In the genomic region with DNA sequence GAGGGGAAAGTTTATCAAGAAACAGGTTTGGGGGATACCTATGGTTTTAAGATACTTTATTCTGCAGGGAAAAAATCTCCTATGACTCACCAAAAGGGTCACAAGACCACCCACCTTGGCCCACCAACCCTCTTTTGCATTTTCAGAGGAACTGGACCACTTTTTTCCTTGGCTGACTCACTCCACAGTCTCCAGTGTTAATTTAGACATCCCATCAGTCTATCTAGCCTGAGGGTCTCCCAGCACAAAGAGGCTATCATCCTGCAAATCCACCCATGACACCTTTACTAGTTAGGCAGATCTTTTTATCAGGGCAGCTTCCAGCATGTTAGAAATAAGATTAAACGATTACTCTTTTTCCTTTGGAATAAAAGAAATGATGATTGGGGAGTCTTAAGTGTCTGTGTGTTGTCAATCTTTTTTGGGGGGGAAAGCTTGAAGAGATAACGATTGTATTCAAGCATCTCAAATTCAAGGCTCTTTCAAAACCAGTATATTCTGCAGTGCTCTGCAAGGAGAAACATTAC, we compare ENCODE assay signal across 15 cellular contexts.
DNase-seq lines count a peak whose midpoint lies in the region; ATAC-seq, FAIRE-seq and TF ChIP-seq lines count a peak whose summit lies in the region.
"Had no signal": no experiment of that assay in that cellular context is flagged by ENCODE, and none has a peak within 500 bp of the region (broad histone marks: within the 10 kb centered on the region; RNA-seq: fewer than 3 reads in every experiment).

No MANE protein-coding gene starts in this region.

- intact Hi-C loops in HepG2 (cut with micrococcal nuclease; ENCODE audit: unreplicated experiment) (no loop called here), right lobe of liver (cut with DNase I) (no loop called here)
- intact Hi-C loops in naive thymus-derived CD4-positive, alpha-beta T cell (cut with micrococcal nuclease), result no loop called here

- peaks cover 0 to 37% (median 19%) of the 10 kb centered on the region in 5 donors for H3K27me3 Mint-ChIP-seq in naive thymus-derived CD4-positive, alpha-beta T cell

- no peak for TF ChIP-seq RAD21 in HepG2 (CRISPR knock-in tag; IDR thresholded peaks at IDR 0.05)

- no peaks in the 10 kb centered on the region for H4K20me1 ChIP-seq in HepG2 (ENCODE audit: insufficient read depth, low read length)
- H4K20me1 ChIP-seq: BLaER1 had no signal

- H3K4me2 ChIP-seq in HepG2 (ENCODE audit: low read depth, low read length), result peak overlapping the region; percentile 8

- H3K4me3 Mint-ChIP-seq in naive thymus-derived CD4-positive, alpha-beta T cell, result no peak overlapping the region
- H3K4me3 Mint-ChIP-seq: CD14-positive monocyte; CD4-positive, alpha-beta memory T cell had no signal

- H3K4me1 Mint-ChIP-seq in naive thymus-derived CD4-positive, alpha-beta T cell, result peaks cover 0 to 5% (median 0%) of the 10 kb centered on the region in 7 donors
- H3K4me1 Mint-ChIP-seq: CD4-positive, alpha-beta memory T cell had no signal

- no peak for FAIRE-seq in HepG2 (lab: Jason Lieb, UNC)
- FAIRE-seq: HTR-8/SVneo had no signal

- no peak for TF ChIP-seq CTCF in HepG2 (CRISPR knock-in tag; IDR thresholded peaks at IDR 0.05)
- no peak for TF ChIP-seq CTCF in right lobe of liver (IDR thresholded peaks at IDR 0.05)

- TF ChIP-seq POLR2A in HepG2 (IDR thresholded peaks at IDR 0.05; ENCODE audit: insufficient read depth in 1 of 2, low read depth in 2 of 2, low read length in 2 of 2), result no peak
- no peak for TF ChIP-seq POLR2A in right lobe of liver (IDR thresholded peaks at IDR 0.05)

- no peak for TF ChIP-seq EP300 in HepG2 (IDR thresholded peaks at IDR 0.05; ENCODE audit: low read depth in 2 of 2, low read length in 2 of 2)
- no peak for TF ChIP-seq EP300 in HepG2 (CRISPR knock-in tag; IDR thresholded peaks at IDR 0.05; ENCODE audit: borderline replicate concordance)

- H3K4me1 ChIP-seq in HepG2 (ENCODE audit: insufficient read depth, low read length) (peaks cover 72% of the 10 kb centered on the region), right lobe of liver (no peaks in the 10 kb centered on the region), SJCRH30 (peaks cover 47% of the 10 kb centered on the region), iPS-20b (ENCODE audit: insufficient read depth, low read length) (peaks cover 20% of the 10 kb centered on the region)
- no peaks in the 10 kb centered on the region for H3K4me1 ChIP-seq in naive thymus-derived CD4-positive, alpha-beta T cell (ENCODE audit: control insufficient read depth in 2 of 2, insufficient read depth in 2 of 2, low read length in 2 of 2)

- CTCF ChIA-PET in HepG2 (lab: Yijun Ruan, JAX; ENCODE audit: low intra/inter-chr PET ratio, low total read pairs), result no interaction called here
- CTCF ChIA-PET in naive thymus-derived CD4-positive, alpha-beta T cell (lab: Charles Lee), result no interaction called here

- H2AFZ ChIP-seq in HepG2 (ENCODE audit: low read length), result no peak overlapping the region

- H3K27ac ChIP-seq in HepG2 (ENCODE audit: extremely low read length, insufficient read depth, low read length) (no peak overlapping the region), right lobe of liver (no peak overlapping the region), SJCRH30 (peak overlapping the region; percentile 41), iPS-20b (ENCODE audit: low read length) (no peak overlapping the region)
- no peak overlapping the region for H3K27ac ChIP-seq in naive thymus-derived CD4-positive, alpha-beta T cell (ENCODE audit: low read depth, low read length)
- H3K27ac ChIP-seq: 22Rv1, BLaER1 had no signal

- POLR2A ChIA-PET in HepG2 (lab: Yijun Ruan, JAX), result no interaction called here
- POLR2A ChIA-PET in naive thymus-derived CD4-positive, alpha-beta T cell (lab: Charles Lee), result no interaction called here

- DNase-seq in HepG2 (ENCODE audit: low spot score) (no peak), right lobe of liver (no peak), SJCRH30 (peak in 1 of 2 experiments; percentile 54), cerebellar cortex (ENCODE audit: low spot score) (no peak), GM19238 (ENCODE audit: insufficient read length, low spot score) (no peak)
- DNase-seq in naive thymus-derived CD4-positive, alpha-beta T cell, result no peak
- DNase-seq: CD4-positive, alpha-beta memory T cell; DMS153; DMS79; GF-D8 had no signal

- no peaks in the 10 kb centered on the region for H3K36me3 Mint-ChIP-seq in naive thymus-derived CD4-positive, alpha-beta T cell
- H3K36me3 Mint-ChIP-seq: CD14-positive monocyte; CD4-positive, alpha-beta memory T cell had no signal

- H3K9me3 ChIP-seq in HepG2 (ENCODE audit: low read length) (peaks cover 11% of the 10 kb centered on the region), right lobe of liver (no peaks in the 10 kb centered on the region), SJCRH30 (replicated peaks) (peaks cover 13% of the 10 kb centered on the region), iPS-20b (ENCODE audit: insufficient read depth, low read depth, low read length) (0 out of 2 replicates have a peak, but pooled peaks cover 7% of the 10 kb centered on the region)
- no peaks in the 10 kb centered on the region for H3K9me3 ChIP-seq in naive thymus-derived CD4-positive, alpha-beta T cell (ENCODE audit: control insufficient read depth in 2 of 3, low read length in 3 of 3)

- WGBS in HepG2 (ENCODE audit: low lambda C conversion rate), result 2% methylated on average over 2 of the region's 2 CpGs
- 27% methylated on average over 2 of the region's 2 CpGs for WGBS in right lobe of liver (ENCODE audit: insufficient coverage, low coverage, low lambda C conversion rate, missing lambda C conversion rate)

- H3K27ac Mint-ChIP-seq in naive thymus-derived CD4-positive, alpha-beta T cell, result no peak overlapping the region
- H3K27ac Mint-ChIP-seq: CD4-positive, alpha-beta memory T cell had no signal

- H3K36me3 ChIP-seq in HepG2 (replicated peaks in 1 of 2; ENCODE audit: control insufficient read depth in 1 of 2, insufficient read depth in 2 of 2, low read length in 2 of 2) (no peaks in the 10 kb centered on the region), right lobe of liver (no peaks in the 10 kb centered on the region), SJCRH30 (no peaks in the 10 kb centered on the region), iPS-20b (ENCODE audit: insufficient read depth, low read depth, low read length) (no peaks in the 10 kb centered on the region)
- H3K36me3 ChIP-seq in naive thymus-derived CD4-positive, alpha-beta T cell (ENCODE audit: control insufficient read depth in 2 of 3, insufficient read depth in 3 of 3, low read length in 3 of 3), result no peaks in the 10 kb centered on the region
- H3K36me3 ChIP-seq: BLaER1 had no signal

- no TSS peak for BruUV-seq in HepG2 (replicated peaks; lab: Mats Ljungman, UMichigan)

- in situ Hi-C loops in HepG2 (cut with HindIII; ENCODE audit: extremely low pct_ligation_motif_present, low pct_unique_long_range_greater_than_20kb), result no loop called here

- H3K4me3 ChIP-seq in HepG2 (replicated peaks in 1 of 3; ENCODE audit: insufficient read depth in 1 of 3, low read depth in 2 of 3, low read length in 3 of 3), result no peak overlapping the region
- no peak overlapping the region for H3K4me3 ChIP-seq in right lobe of liver
- H3K4me3 ChIP-seq in SJCRH30, result no peak overlapping the region
- H3K4me3 ChIP-seq in iPS-20b (ENCODE audit: low read length), result peak overlapping the region; percentile 26; the same call in 1 of the 2 replicates
- H3K4me3 ChIP-seq in naive thymus-derived CD4-positive, alpha-beta T cell (ENCODE audit: low read length), result no peak overlapping the region
- H3K4me3 ChIP-seq: BLaER1 had no signal

- H3K79me2 ChIP-seq in HepG2 (ENCODE audit: insufficient read depth, low read length), result no peaks in the 10 kb centered on the region

- no peak overlapping the region for H3K9ac ChIP-seq in HepG2 (ENCODE audit: insufficient read depth, low read depth, low read length)
- no peak overlapping the region for H3K9ac ChIP-seq in iPS-20b (ENCODE audit: low read depth, low read length)
- H3K9ac ChIP-seq: BLaER1 had no signal

- ATAC-seq in HepG2 (no peak), right lobe of liver (no peak)
- no peak for ATAC-seq in naive thymus-derived CD4-positive, alpha-beta T cell

- peaks cover 0 to 5% of the 10 kb centered on the region in 2 experiments; a peak in 1 of 5 replicates for H3K27me3 ChIP-seq in HepG2 (ENCODE audit: control insufficient read depth in 1 of 2, insufficient read depth in 2 of 2, low read length in 2 of 2)
- H3K27me3 ChIP-seq in right lobe of liver, result no peaks in the 10 kb centered on the region
- no peaks in the 10 kb centered on the region for H3K27me3 ChIP-seq in SJCRH30
- no peaks in the 10 kb centered on the region for H3K27me3 ChIP-seq in iPS-20b (ENCODE audit: insufficient read depth, low read length)
- no peaks in the 10 kb centered on the region for H3K27me3 ChIP-seq in naive thymus-derived CD4-positive, alpha-beta T cell (ENCODE audit: control insufficient read depth in 2 of 2, insufficient read depth in 2 of 2, low read length in 2 of 2)
- H3K27me3 ChIP-seq: BLaER1 had no signal

- H3K9me3 Mint-ChIP-seq in naive thymus-derived CD4-positive, alpha-beta T cell, result peaks cover 0 to 14% (median 7%) of the 10 kb centered on the region in 11 donors

TF ChIP-seq in HepG2, 621 proteins besides CTCF, POLR2A, EP300 and RAD21 (continues in another document):
- no peak for TF ChIP-seq HNRNPUL1 (IDR thresholded peaks at IDR 0.05; ENCODE audit: low read depth, low read length)
- TF ChIP-seq HCFC1 (IDR thresholded peaks at IDR 0.05; ENCODE audit: low read depth, low read length), result no peak
- TF ChIP-seq, protein P1, sequence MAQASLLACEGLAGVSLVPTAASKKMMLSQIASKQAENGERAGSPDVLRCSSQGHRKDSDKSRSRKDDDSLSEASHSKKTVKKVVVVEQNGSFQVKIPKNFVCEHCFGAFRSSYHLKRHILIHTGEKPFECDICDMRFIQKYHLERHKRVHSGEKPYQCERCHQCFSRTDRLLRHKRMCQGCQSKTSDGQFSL (CRISPR knock-in tag; IDR thresholded peaks at IDR 0.05), result no peak
- no peak for TF ChIP-seq ZNF780A (CRISPR knock-in tag; IDR thresholded peaks at IDR 0.05)
- no peak for TF ChIP-seq FOXJ3 (CRISPR knock-in tag; IDR thresholded peaks at IDR 0.05; ENCODE audit: borderline replicate concordance)
- no peak for TF ChIP-seq CBX5 (CRISPR knock-in tag; IDR thresholded peaks at IDR 0.05; ENCODE audit: borderline replicate concordance)
- TF ChIP-seq RBM22 (optimal IDR thresholded peaks at IDR 0.05; ENCODE audit: low read length), result no peak
- no peak for TF ChIP-seq RFXAP (CRISPR knock-in tag; IDR thresholded peaks at IDR 0.05; ENCODE audit: borderline replicate concordance)
- TF ChIP-seq FOXO1 (CRISPR knock-in tag; IDR thresholded peaks at IDR 0.05), result no peak
